In the genomic region with DNA sequence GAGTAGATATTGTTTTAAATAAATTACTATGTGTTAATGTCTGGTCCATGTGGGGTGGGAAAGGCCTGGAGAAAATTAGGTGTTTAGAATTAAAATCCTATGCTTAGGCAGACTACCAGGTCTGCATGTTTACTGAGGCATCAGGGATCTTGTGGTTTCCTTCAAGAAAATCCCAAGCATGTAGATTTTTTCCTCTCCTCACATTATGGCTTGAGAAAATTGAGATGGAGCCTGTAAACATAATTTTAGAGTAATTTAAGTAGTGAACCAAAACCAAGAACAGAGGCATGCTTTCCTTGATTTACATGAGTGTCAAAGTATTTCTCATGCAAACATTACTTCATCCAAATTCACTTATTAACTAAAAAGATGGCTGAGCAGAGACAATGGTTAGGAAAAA, we compare ENCODE assay signal across 23 cellular contexts.
"Had no signal": no experiment of that assay in that cellular context is flagged by ENCODE, and none has a peak within 500 bp of the region (broad histone marks: within the 10 kb centered on the region; RNA-seq: fewer than 3 reads in every experiment).

No MANE protein-coding gene starts in this region.

- H3K4me3 ChIP-seq: colonic mucosa, esophagus squamous epithelium, left ventricle myocardium inferior, lower lobe of right lung, sigmoid colon, stomach, thyroid gland, vagina had no signal

- H3K27me3 ChIP-seq: colonic mucosa, esophagus squamous epithelium, neutrophil, sigmoid colon, stomach, thyroid gland, vagina had no signal

- DNase-seq: colonic mucosa; effector memory CD4-positive, alpha-beta T cell; erythroblast; esophagus squamous epithelium; immature natural killer cell; islet precursor cell; kidney glomerular epithelial cell; left colon; left ventricle myocardium inferior; lower lobe of right lung; natural killer cell; right cardiac atrium; sigmoid colon; stimulated activated CD4-positive, alpha-beta T cell treated with anti-CD3 and anti-CD28 coated beads, Interleukin-2, amount 100 ng/mL, for 24 hours; stimulated activated CD4-positive, alpha-beta T cell treated with anti-CD3 and anti-CD28 coated beads, Interleukin-4, amount 100 ng/mL, for 24 hours; stimulated activated naive CD4-positive, alpha-beta T cell treated with Interleukin-2 at 50 U/mL for 16 hours; stomach; thyroid gland had no signal

- FAIRE-seq: endometrium, frontal cortex had no signal

- H3K27ac ChIP-seq: colonic mucosa, esophagus squamous epithelium, lower lobe of right lung, neutrophil, parathyroid adenoma, stomach, thyroid gland, vagina had no signal
